35 cellular contexts compared by ENCODE assay signal in the genomic region with DNA sequence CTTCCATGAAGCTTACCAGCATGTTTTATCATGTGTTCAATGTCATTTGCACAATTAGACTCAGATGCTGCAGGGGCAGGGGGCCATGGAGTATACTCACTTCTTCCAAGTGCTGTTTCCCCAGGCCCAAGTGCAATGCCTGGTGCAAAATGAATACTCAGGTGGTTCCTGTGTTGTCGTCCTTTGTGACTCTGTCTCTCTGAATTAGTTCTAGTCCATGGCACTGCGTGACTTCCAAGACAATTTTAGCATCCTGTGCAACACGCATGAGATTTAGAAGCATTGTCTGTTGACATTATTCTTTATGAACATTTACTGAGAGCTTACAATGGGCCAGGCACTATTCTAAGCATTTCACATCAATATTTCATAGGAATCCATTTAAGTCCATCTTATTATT.
"Had no signal": no experiment of that assay in that cellular context is flagged by ENCODE, and none has a peak within 500 bp of the region (broad histone marks: within the 10 kb centered on the region; RNA-seq: fewer than 3 reads in every experiment).

No MANE protein-coding gene starts in this region.

- DNase-seq: Karpas-422, Kasumi-1, MG63, MM.1S, MV-4-11, NCI-H1048, NCI-H1092, NCI-H1092 treated with DMSO at 0.1 percent for 48 hours, NCI-H1105, NCI-H1105 treated with DMSO at 0.1 percent for 48 hours, NCI-H1417, NCI-H1417 treated with DMSO at 0.1 percent for 48 hours, NCI-H1436, NCI-H1436 treated with DMSO at 0.1 percent for 48 hours, NCI-H146, NCI-H1694, NCI-H1694 treated with DMSO at 0.1 percent for 48 hours, NCI-H187, NCI-H187 treated with DMSO at 0.1 percent for 48 hours, NCI-H1930, NCI-H2029, NCI-H2029 treated with DMSO at 0.1 percent for 48 hours, NCI-H2081, NCI-H2081 treated with DMSO at 0.1 percent for 48 hours, NCI-H2107, NCI-H2171, NCI-H2171 treated with DMSO at 0.1 percent for 48 hours, NCI-H2227 treated with DMSO at 0.1 percent for 48 hours, NCI-H226, NCI-H345, NCI-H446, NCI-H446 treated with DMSO at 0.1 percent for 48 hours, NCI-H510A, NCI-H510A treated with DMSO at 0.1 percent for 48 hours, NCI-H524 had no signal
